In genomic region chr12:121578230-121579189, GRCh38 we compare ENCODE assay signal across 1 cellular context.
TF ChIP-seq lines count a peak whose summit lies in the region.

No MANE protein-coding gene starts in this region.

TF ChIP-seq in WTC11, 78 proteins besides CTCF, POLR2A, EP300 and RAD21 (continued from another document):
- no peak; the same call in 1 of the 2 replicates for TF ChIP-seq AFF4 (CRISPR knock-in tag; IDR thresholded peaks at IDR 0.05; ENCODE audit: borderline replicate concordance)
- 0 out of 2 replicates have a peak, but pooled peaks have one; percentile 45 for TF ChIP-seq E2F1 (CRISPR knock-in tag; IDR thresholded peaks at IDR 0.05)
- 0 out of 2 replicates have a peak, but pooled peaks have one; percentile 58 for TF ChIP-seq ARID4B (CRISPR knock-in tag; IDR thresholded peaks at IDR 0.05; ENCODE audit: borderline replicate concordance)
- TF ChIP-seq ATF6 (CRISPR knock-in tag; IDR thresholded peaks at IDR 0.05): no peak
- no peak for TF ChIP-seq FOXK1 (CRISPR knock-in tag; IDR thresholded peaks at IDR 0.05)
- TF ChIP-seq ATF3 (CRISPR knock-in tag; conservative IDR thresholded peaks at IDR 0.05): no peak
- peak; percentile 56; the same call in 1 of the 2 replicates for TF ChIP-seq TP53 (CRISPR knock-in tag; IDR thresholded peaks at IDR 0.05)
- no peak for TF ChIP-seq ZMAT4 (CRISPR knock-in tag; IDR thresholded peaks at IDR 0.05)
- TF ChIP-seq SP1 (CRISPR knock-in tag; conservative IDR thresholded peaks at IDR 0.05): peak; percentile 49; the same call in 1 of the 2 replicates
- 0 out of 2 replicates have a peak, but pooled peaks have one; percentile 36 for TF ChIP-seq ETV6 (CRISPR knock-in tag; IDR thresholded peaks at IDR 0.05)
- 0 out of 2 replicates have a peak, but pooled peaks have one; percentile 11 for TF ChIP-seq FOXP4 (CRISPR knock-in tag; IDR thresholded peaks at IDR 0.05)
- TF ChIP-seq ZNF281 (CRISPR knock-in tag; IDR thresholded peaks at IDR 0.05): peak; percentile 83
- TF ChIP-seq SMAD4 (CRISPR knock-in tag; IDR thresholded peaks at IDR 0.05): 0 out of 2 replicates have a peak, but pooled peaks have one; percentile 60
- TF ChIP-seq ZBTB21 (CRISPR knock-in tag; IDR thresholded peaks at IDR 0.05; ENCODE audit: borderline replicate concordance): 0 out of 2 replicates have a peak, but pooled peaks have one; percentile 51
- 0 out of 2 replicates have a peak, but pooled peaks have one; percentile 21 for TF ChIP-seq ZNF232 (CRISPR knock-in tag; IDR thresholded peaks at IDR 0.05)
- no peak for TF ChIP-seq MLX (CRISPR knock-in tag; IDR thresholded peaks at IDR 0.05)
- TF ChIP-seq ZNF512 (CRISPR knock-in tag; IDR thresholded peaks at IDR 0.05; ENCODE audit: borderline replicate concordance): no peak
